In genomic region chr2:101223814-101224231, GRCh38 we compare ENCODE assay signal across 9 cellular contexts. TPM values are rescaled to one million over a fixed set of nuclear protein-coding genes. Genes with fewer than 3 reads are reported as not detected.
A peak's percentile ranks its signal among the peaks of the same experiment; 100 is the strongest.
DNase-seq lines count a peak whose midpoint lies in the region; ATAC-seq, FAIRE-seq and TF ChIP-seq lines count a peak whose summit lies in the region.
"Had no signal": no experiment of that assay in that cellular context is flagged by ENCODE, and none has a peak within 500 bp of the region (broad histone marks: within the 10 kb centered on the region; RNA-seq: fewer than 3 reads in every experiment).

No MANE protein-coding gene starts in this region.

- H3K27me3 ChIP-seq in vagina, result no peaks in the 10 kb centered on the region
- H3K27me3 ChIP-seq: upper lobe of left lung had no signal

- H3K27me3 Mint-ChIP-seq in natural killer cell (ENCODE audit: low read depth in 2 of 2), result peaks cover 3 to 5% of the 10 kb centered on the region in 2 donors

- no peaks in the 10 kb centered on the region for H3K4me1 ChIP-seq in vagina
- H3K4me1 ChIP-seq: upper lobe of left lung had no signal

- peak overlapping the region; percentile 72 to 80 for H3K27ac Mint-ChIP-seq in natural killer cell

- peak overlapping the region; percentile 53 for H3K4me3 Mint-ChIP-seq in natural killer cell

- H3K36me3 Mint-ChIP-seq in natural killer cell, result no peaks in the 10 kb centered on the region

- intact Hi-C loops in natural killer cell (cut with micrococcal nuclease), result no loop called here
- intact Hi-C loops in vagina (cut with DNase I), result no loop called here

- TF ChIP-seq CTCF in natural killer cell (IDR thresholded peaks at IDR 0.05) (no peak), vagina (IDR thresholded peaks at IDR 0.05) (no peak)

- ATAC-seq in GM21529 (IDR thresholded peaks at IDR 0.05; ENCODE audit: unreplicated experiment) (peak; percentile 97), natural killer cell (peak; percentile 88 to 99 (median 92))

- DNase-seq in GDM1 (lab: John Stamatoyannopoulos, UW) (peak; percentile 83), natural killer cell (peak; percentile 40), frontal cortex (ENCODE audit: low spot score in 2 of 2) (no peak), vagina (ENCODE audit: extremely low spot score in 2 of 2) (no peak), ecto neural progenitor cell (ENCODE audit: low spot score) (no peak)
- DNase-seq in activated CD4-positive, alpha-beta T cell treated with anti-CD3 and anti-CD28 coated beads, Interleukin-2, amount 50 U/mL, for 4 hours, result peak; percentile 2 to 5

- H3K27ac ChIP-seq in KOPT-K1 (ENCODE audit: low read depth, low read length, poor library complexity, severe bottlenecking), result peak overlapping the region; percentile 83
- H3K27ac ChIP-seq in vagina, result no peak overlapping the region
- H3K27ac ChIP-seq: upper lobe of left lung had no signal

- H3K4me1 Mint-ChIP-seq in natural killer cell, result peaks cover 20 to 21% of the 10 kb centered on the region in 2 donors

- H3K36me3 ChIP-seq in KOPT-K1 (ENCODE audit: insufficient read depth, low read length), result no peaks in the 10 kb centered on the region
- no peaks in the 10 kb centered on the region for H3K36me3 ChIP-seq in vagina
- H3K36me3 ChIP-seq: upper lobe of left lung had no signal

- TF ChIP-seq POLR2A in vagina (IDR thresholded peaks at IDR 0.05), result no peak

- no peaks in the 10 kb centered on the region for H3K9me3 Mint-ChIP-seq in natural killer cell

- no peak overlapping the region for H3K4me3 ChIP-seq in vagina
- H3K4me3 ChIP-seq: upper lobe of left lung had no signal

- H3K9me3 ChIP-seq in KOPT-K1 (ENCODE audit: insufficient read depth, low read length, poor library complexity, severe bottlenecking) (peaks cover 43% of the 10 kb centered on the region), vagina (no peaks in the 10 kb centered on the region)
- H3K9me3 ChIP-seq: upper lobe of left lung had no signal

- FAIRE-seq in frontal cortex (lab: Jason Lieb, UNC), result no peak

RNA-seq across cellular contexts. Expression of gene CNOT11, which starts 28.9 kb away (rescaled TPM):
- total RNA-seq in natural killer cell (10 to 100 TPM; 41.7 to 49.8 (median 46.0) TPM), frontal cortex (14.3 TPM), vagina (20.1 TPM)

Comparison
In these comparisons a context has a peak if more than half of its experiments do, and no peak if none do; other contexts are left out.
1. DNase-seq: peak in GDM1 (single experiment), activated CD4-positive, alpha-beta T cell treated with anti-CD3 and anti-CD28 coated beads, Interleukin-2, amount 50 U/mL, for 4 hours (2 of 2) and natural killer cell (single experiment); none in frontal cortex (0 of 2), vagina (0 of 2) and ecto neural progenitor cell (single experiment).